11 cellular contexts compared by ENCODE assay signal in the genomic region with DNA sequence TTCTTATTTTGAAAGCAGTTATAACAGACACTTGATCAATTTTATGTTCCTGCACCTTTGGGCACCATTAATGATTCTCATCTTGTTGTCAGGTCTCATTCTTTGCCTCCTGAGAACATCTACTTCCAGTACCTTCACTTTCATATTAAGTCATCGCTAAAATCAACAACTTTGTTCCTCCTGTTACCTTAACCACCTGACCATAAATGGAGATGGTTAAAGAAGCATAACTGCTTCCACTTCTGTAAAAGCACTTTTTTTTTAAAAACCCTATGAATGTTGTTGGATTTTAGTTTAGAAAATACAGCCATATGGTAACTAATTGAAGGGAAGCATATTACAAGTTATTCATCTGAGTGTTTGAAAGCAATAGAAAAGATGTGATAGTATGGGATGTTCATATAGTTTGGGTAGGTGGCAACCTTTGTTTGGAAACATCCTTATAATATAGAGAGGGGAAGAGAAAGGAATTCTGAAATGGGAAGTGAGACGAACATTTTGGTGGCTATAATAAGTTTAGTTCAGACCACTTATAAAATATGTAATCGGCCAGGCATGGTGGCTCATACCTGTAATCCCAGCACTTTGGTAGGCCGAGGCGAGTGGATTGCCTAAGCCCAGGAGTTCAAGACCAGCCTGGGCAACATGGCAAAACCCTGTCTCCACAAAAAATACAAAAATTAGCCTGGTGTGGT. TPM values are rescaled to one million over a fixed set of nuclear protein-coding genes. Genes with fewer than 3 reads are reported as not detected.
DNase-seq lines count a peak whose midpoint lies in the region; ATAC-seq, FAIRE-seq and TF ChIP-seq lines count a peak whose summit lies in the region.
"Had no signal": no experiment of that assay in that cellular context is flagged by ENCODE, and none has a peak within 500 bp of the region (broad histone marks: within the 10 kb centered on the region; RNA-seq: fewer than 3 reads in every experiment).

No MANE protein-coding gene starts in this region.

- no peak overlapping the region for H3K27ac ChIP-seq in PC-3 (ENCODE audit: low read length)
- H3K27ac ChIP-seq: cardiac muscle cell, neural progenitor cell had no signal

- no peaks in the 10 kb centered on the region for H3F3A ChIP-seq in PC-3 (ENCODE audit: low read length, unreplicated experiment)

- no peaks in the 10 kb centered on the region for H3K9me3 Mint-ChIP-seq in activated CD8-positive, alpha-beta T cell treated with anti-CD3 and anti-CD28 coated beads for 36 hours
- H3K9me3 Mint-ChIP-seq: neural progenitor cell had no signal

- peak; percentile 94 for FAIRE-seq in GM18507 (lab: Jason Lieb, UNC)
- no peak for FAIRE-seq in urothelium cell line (lab: Jason Lieb, UNC)

- POLR2A ChIA-PET in activated CD8-positive, alpha-beta T cell treated with anti-CD3 and anti-CD28 coated beads for 36 hours (lab: Charles Lee), result no interaction called here
- POLR2A ChIA-PET in PC-3 (lab: Charles Lee; ENCODE audit: unreplicated experiment), result no interaction called here

- no peaks in the 10 kb centered on the region for H4K20me1 ChIP-seq in PC-3 (ENCODE audit: low read length)

- intact Hi-C loops in activated CD8-positive, alpha-beta T cell treated with anti-CD3 and anti-CD28 coated beads for 36 hours (cut with micrococcal nuclease), result no loop called here
- intact Hi-C loops in PC-3 (cut with micrococcal nuclease), result no loop called here

- no peaks in the 10 kb centered on the region for H3K4me1 ChIP-seq in PC-3 (ENCODE audit: insufficient read depth, low read length)
- H3K4me1 ChIP-seq: neural progenitor cell had no signal

- no peaks in the 10 kb centered on the region for H3K79me2 ChIP-seq in PC-3 (ENCODE audit: low read length)

- H3K36me3 ChIP-seq in PC-3 (ENCODE audit: low read depth, low read length), result no peaks in the 10 kb centered on the region
- H3K36me3 ChIP-seq: cardiac muscle cell, neural progenitor cell had no signal

- CTCF ChIA-PET in activated CD8-positive, alpha-beta T cell treated with anti-CD3 and anti-CD28 coated beads for 36 hours (lab: Charles Lee), result interaction anchor here (1.6 kb wide), 1 partner anchor 143 kb away, joined by 3 read pairs; no protein-coding TSS in a partner anchor
- CTCF ChIA-PET in PC-3 (lab: Charles Lee), result no interaction called here

- no peak for TF ChIP-seq CTCF in activated CD8-positive, alpha-beta T cell treated with anti-CD3 and anti-CD28 coated beads for 36 hours (IDR thresholded peaks at IDR 0.05)
- no peak for TF ChIP-seq CTCF in PC-3 (conservative IDR thresholded peaks at IDR 0.05; ENCODE audit: low read depth, low read length)

- no peaks in the 10 kb centered on the region for H3K9me3 ChIP-seq in PC-3 (ENCODE audit: low read length)

- no peaks in the 10 kb centered on the region for H3K27me3 ChIP-seq in PC-3 (ENCODE audit: low read length)
- H3K27me3 ChIP-seq: cardiac muscle cell, neural progenitor cell had no signal

- no peaks in the 10 kb centered on the region for H3K27me3 Mint-ChIP-seq in activated CD8-positive, alpha-beta T cell treated with anti-CD3 and anti-CD28 coated beads for 36 hours

- H3K36me3 Mint-ChIP-seq in activated CD8-positive, alpha-beta T cell treated with anti-CD3 and anti-CD28 coated beads for 36 hours (ENCODE audit: low read depth), result peaks cover 1% of the 10 kb centered on the region
- H3K36me3 Mint-ChIP-seq: neural progenitor cell had no signal

- H3K4me1 Mint-ChIP-seq in activated CD8-positive, alpha-beta T cell treated with anti-CD3 and anti-CD28 coated beads for 36 hours (ENCODE audit: low read depth), result peaks cover 13% of the 10 kb centered on the region
- H3K4me1 Mint-ChIP-seq: neural progenitor cell had no signal

- H3K4me3 Mint-ChIP-seq in activated CD8-positive, alpha-beta T cell treated with anti-CD3 and anti-CD28 coated beads for 36 hours, result no peak overlapping the region
- H3K4me3 Mint-ChIP-seq: neural progenitor cell had no signal

- no TSS peak for BruUV-seq in PC-3 (replicated peaks; lab: Mats Ljungman, UMichigan)

- H2AFZ ChIP-seq in PC-3 (ENCODE audit: low read length), result no peak overlapping the region
- H2AFZ ChIP-seq: neural progenitor cell had no signal

- no peaks in the 10 kb centered on the region for H3K9me2 ChIP-seq in PC-3 (replicated peaks; ENCODE audit: low read length)

- peak; percentile 48 for DNase-seq in GM18507 (ENCODE audit: extremely low spot score, insufficient read length, low read depth)
- DNase-seq in activated CD8-positive, alpha-beta T cell treated with anti-CD3 and anti-CD28 coated beads for 36 hours, result no peak
- no peak for DNase-seq in PC-3
- no peak for DNase-seq in urothelium cell line (ENCODE audit: low spot score)
- no peak for DNase-seq in activated CD8-positive, alpha-beta memory T cell treated with anti-CD3 and anti-CD28 coated beads for 24 hours
- no peak for DNase-seq in KG1 (lab: John Stamatoyannopoulos, UW)
- DNase-seq: DND-41 had no signal

- H3K27ac Mint-ChIP-seq in activated CD8-positive, alpha-beta T cell treated with anti-CD3 and anti-CD28 coated beads for 36 hours, result peak overlapping the region; percentile 63
- H3K27ac Mint-ChIP-seq: neural progenitor cell had no signal

- H3K4me2 ChIP-seq in PC-3 (ENCODE audit: low read length), result no peak overlapping the region
- H3K4me2 ChIP-seq: neural progenitor cell had no signal

- H3K9ac ChIP-seq in PC-3 (ENCODE audit: low read length), result no peak overlapping the region
- H3K9ac ChIP-seq: neural progenitor cell had no signal

- peak; percentile 81 for ATAC-seq in GM19467 (IDR thresholded peaks at IDR 0.05; ENCODE audit: unreplicated experiment)
- ATAC-seq in HG03066 (IDR thresholded peaks at IDR 0.05; ENCODE audit: low read depth, unreplicated experiment), result peak; percentile 98
- ATAC-seq in activated CD8-positive, alpha-beta T cell treated with anti-CD3 and anti-CD28 coated beads for 36 hours, result peak; percentile 95
- no peak for ATAC-seq in PC-3

- H3K4me3 ChIP-seq in PC-3 (ENCODE audit: low read length), result no peak overlapping the region
- H3K4me3 ChIP-seq: cardiac muscle cell, neural progenitor cell had no signal

RNA-seq across cellular contexts. Expression of a gene that starts 53.9 kb away (rescaled TPM):
- 1 to 10 TPM; 5.6 to 6.3 TPM for total RNA-seq in activated CD8-positive, alpha-beta T cell treated with anti-CD3 and anti-CD28 coated beads for 36 hours
- 3.6 and 4.1 TPM in 2 replicates for total RNA-seq in PC-3 (2014; rRNA removed)
